In genomic region chr3:30614373-30614772, GRCh38 we compare ENCODE assay signal across 13 cellular contexts. TPM values are rescaled to one million over a fixed set of nuclear protein-coding genes. Genes with fewer than 3 reads are reported as not detected.
DNase-seq lines count a peak whose midpoint lies in the region; ATAC-seq lines count a peak whose summit lies in the region.
"Had no signal": no experiment of that assay in that cellular context is flagged by ENCODE, and none has a peak within 500 bp of the region (broad histone marks: within the 10 kb centered on the region; RNA-seq: fewer than 3 reads in every experiment).

No MANE protein-coding gene starts in this region.

- H3K4me1 Mint-ChIP-seq in activated T-cell treated with anti-CD3 and anti-CD28 coated beads, Interleukin-2, amount 50 U/mL, for 72 hours (ENCODE audit: low read depth): peaks cover 100% of the 10 kb centered on the region
- peaks cover 90 to 100% (median 95%) of the 10 kb centered on the region in 3 donors for H3K4me1 Mint-ChIP-seq in T-cell
- peaks cover 100% of the 10 kb centered on the region for H3K4me1 Mint-ChIP-seq in stimulated activated memory B cell treated with anti-CD40 and anti-IgM and Interleukin-4, amounts not matched to agents 10 μg/mL and 1 μg/mL and 100 μg/mL, for 72 hours

- H3K9me3 ChIP-seq in effector memory CD4-positive, alpha-beta T cell (ENCODE audit: control insufficient read depth, low read length): no peaks in the 10 kb centered on the region
- H3K9me3 ChIP-seq: adrenal gland, thyroid gland had no signal

- peaks cover 69% of the 10 kb centered on the region for H3K4me1 ChIP-seq in effector memory CD4-positive, alpha-beta T cell (ENCODE audit: control insufficient read depth, insufficient read depth, low read length, poor library complexity, severe bottlenecking)

- peak overlapping the region; percentile 80 to 97 for H3K4me3 Mint-ChIP-seq in activated T-cell treated with anti-CD3 and anti-CD28 coated beads, Interleukin-2, amount 50 U/mL, for 72 hours
- peak overlapping the region; percentile 96 to 99 (median 97) for H3K4me3 Mint-ChIP-seq in T-cell
- H3K4me3 Mint-ChIP-seq in stimulated activated memory B cell treated with anti-CD40 and anti-IgM and Interleukin-4, amounts not matched to agents 10 μg/mL and 1 μg/mL and 100 μg/mL, for 72 hours: no peak overlapping the region

- H3K9me3 Mint-ChIP-seq in activated T-cell treated with anti-CD3 and anti-CD28 coated beads, Interleukin-2, amount 50 U/mL, for 72 hours: no peaks in the 10 kb centered on the region
- no peaks in the 10 kb centered on the region for H3K9me3 Mint-ChIP-seq in T-cell
- no peaks in the 10 kb centered on the region for H3K9me3 Mint-ChIP-seq in stimulated activated memory B cell treated with anti-CD40 and anti-IgM and Interleukin-4, amounts not matched to agents 10 μg/mL and 1 μg/mL and 100 μg/mL, for 72 hours

- H3K27ac Mint-ChIP-seq in activated T-cell treated with anti-CD3 and anti-CD28 coated beads, Interleukin-2, amount 50 U/mL, for 72 hours: peak overlapping the region; percentile 99
- H3K27ac Mint-ChIP-seq in T-cell: peak overlapping the region; percentile 91 to 92
- peak overlapping the region; percentile 87 for H3K27ac Mint-ChIP-seq in stimulated activated memory B cell treated with anti-CD40 and anti-IgM and Interleukin-4, amounts not matched to agents 10 μg/mL and 1 μg/mL and 100 μg/mL, for 72 hours

- H3K27me3 ChIP-seq in effector memory CD4-positive, alpha-beta T cell (replicated peaks; ENCODE audit: control insufficient read depth, insufficient read depth, low read length, poor library complexity, severe bottlenecking): no peaks in the 10 kb centered on the region
- H3K27me3 ChIP-seq: adrenal gland, thyroid gland had no signal

- peaks cover 8 to 19% of the 10 kb centered on the region in 2 donors for H3K36me3 Mint-ChIP-seq in activated T-cell treated with anti-CD3 and anti-CD28 coated beads, Interleukin-2, amount 50 U/mL, for 72 hours (ENCODE audit: insufficient read depth in 2 of 2)
- peaks cover 17% of the 10 kb centered on the region for H3K36me3 Mint-ChIP-seq in T-cell
- peaks cover 37% of the 10 kb centered on the region for H3K36me3 Mint-ChIP-seq in stimulated activated memory B cell treated with anti-CD40 and anti-IgM and Interleukin-4, amounts not matched to agents 10 μg/mL and 1 μg/mL and 100 μg/mL, for 72 hours

- DNase-seq in activated T-cell treated with anti-CD3 and anti-CD28 coated beads, Interleukin-2, amount 50 U/mL, for 72 hours: no peak
- DNase-seq in activated T-cell treated with anti-CD3 and anti-CD28 coated beads for 4 hours: no peak
- DNase-seq in T-cell: no peak
- no peak for DNase-seq in effector memory CD4-positive, alpha-beta T cell
- DNase-seq in NCI-H1694 (lab: John Stamatoyannopoulos, UW): no peak
- DNase-seq in AG08396 (ENCODE audit: low spot score): no peak
- no peak for DNase-seq in HUDEP-2 (lab: John Stamatoyannopoulos, UW; ENCODE audit: unreplicated experiment in 76 of 76)
- DNase-seq: adrenal gland, cortex of kidney, NCI-H345, occipital lobe, thyroid gland had no signal

- H3K4me3 ChIP-seq in effector memory CD4-positive, alpha-beta T cell (ENCODE audit: insufficient read depth, low read depth, low read length, poor library complexity, severe bottlenecking): peak overlapping the region; percentile 18
- H3K4me3 ChIP-seq: thyroid gland had no signal

- no peaks in the 10 kb centered on the region for H3K36me3 ChIP-seq in effector memory CD4-positive, alpha-beta T cell (ENCODE audit: control insufficient read depth, insufficient read depth, low read length)
- H3K36me3 ChIP-seq: adrenal gland, thyroid gland had no signal

- H3K27ac ChIP-seq in effector memory CD4-positive, alpha-beta T cell (ENCODE audit: insufficient read depth, low read length, poor library complexity, severe bottlenecking): peak overlapping the region; percentile 9
- H3K27ac ChIP-seq: thyroid gland had no signal

- ATAC-seq in activated T-cell treated with anti-CD3 and anti-CD28 coated beads, Interleukin-2, amount 50 U/mL, for 72 hours (replicated peaks in 1 of 2): no peak
- ATAC-seq in T-cell (replicated peaks in 1 of 4): no peak
- no peak for ATAC-seq in stimulated activated memory B cell treated with anti-CD40 and anti-IgM and Interleukin-4, amounts not matched to agents 10 μg/mL and 1 μg/mL and 100 μg/mL, for 72 hours

- CTCF ChIA-PET in T-cell (lab: Charles Lee): no interaction called here

- POLR2A ChIA-PET in T-cell (lab: Charles Lee): interaction anchor here (0.7 to 1.7 kb wide), 5 partner anchors 15 to 919 kb away, joined by 3 to 9 read pairs (median 4); partner anchors contain the start of gene STT3B (in 1 of the 2)

- H3K27me3 Mint-ChIP-seq in activated T-cell treated with anti-CD3 and anti-CD28 coated beads, Interleukin-2, amount 50 U/mL, for 72 hours (ENCODE audit: low read depth): no peaks in the 10 kb centered on the region
- no peaks in the 10 kb centered on the region for H3K27me3 Mint-ChIP-seq in T-cell
- no peaks in the 10 kb centered on the region for H3K27me3 Mint-ChIP-seq in stimulated activated memory B cell treated with anti-CD40 and anti-IgM and Interleukin-4, amounts not matched to agents 10 μg/mL and 1 μg/mL and 100 μg/mL, for 72 hours

RNA-seq across cellular contexts. Expression of gene TGFBR2, which starts 8.0 kb away (rescaled TPM):
- total RNA-seq in activated T-cell treated with anti-CD3 and anti-CD28 coated beads, Interleukin-2, amount 50 U/mL, for 72 hours: 10 to 100 TPM; 37.7 to 45.9 TPM
- 100 to 1,000 TPM; 114 to 145 (median 127) TPM for total RNA-seq in T-cell
